ENCODE assay signal across 8 cellular contexts in genomic region chr20:38962044-38962897, GRCh38. TPM values are rescaled to one million over a fixed set of nuclear protein-coding genes. Genes with fewer than 3 reads are reported as not detected.
DNase-seq lines count a peak whose midpoint lies in the region; TF ChIP-seq lines count a peak whose summit lies in the region.

DHX35 (plus strand) TSS chr20:38962344; CDS start chr20:38962368, 24 bp downstream.

- peaks cover 4% of the 10 kb centered on the region for H3K27me3 Mint-ChIP-seq in neural progenitor cell (ENCODE audit: insufficient read depth, low read depth)

- H3K27ac ChIP-seq in MM.1S (ENCODE audit: low read length) (peak within 1 kb of the TSS; percentile 59; the same call in 1 of the 2 replicates), neural progenitor cell (peak within 1 kb of the TSS; percentile 95)

- peak within 1 kb of the TSS; percentile 87 for H2AFZ ChIP-seq in MM.1S (ENCODE audit: low read length)
- peak within 1 kb of the TSS; percentile 72 for H2AFZ ChIP-seq in neural progenitor cell (replicated peaks)

- H3K4me3 Mint-ChIP-seq in neural progenitor cell, result peak within 1 kb of the TSS; percentile 99

- H3K4me3 ChIP-seq in HAP-1 (peak within 1 kb of the TSS; percentile 94), MM.1S (ENCODE audit: low read length) (peak within 1 kb of the TSS; percentile 96), foreskin fibroblast (ENCODE audit: low read depth in 1 of 2, low read length in 2 of 2) (peak within 1 kb of the TSS; percentile 68 to 81), neural progenitor cell (peak within 1 kb of the TSS; percentile 91)

- no peaks in the 10 kb centered on the region for H3K9me3 Mint-ChIP-seq in neural progenitor cell

- peak within 1 kb of the TSS; percentile 77 for H3K9ac ChIP-seq in MM.1S (ENCODE audit: low read length)
- H3K9ac ChIP-seq in neural progenitor cell, result peak within 1 kb of the TSS; percentile 90

- in situ Hi-C loops in HAP-1 (cut with MboI; ENCODE audit: low sequenced_read_pairs), result no loop called here

- H3K36me3 Mint-ChIP-seq in neural progenitor cell, result peaks cover 3% of the 10 kb centered on the region

- H3F3A ChIP-seq in MM.1S (ENCODE audit: insufficient read depth, low read length) (0 out of 2 replicates have a peak, but pooled peaks cover 5% of the 10 kb centered on the region), neural progenitor cell (ENCODE audit: low read depth) (peaks cover 15% of the 10 kb centered on the region)

- peaks cover 24% of the 10 kb centered on the region for H3K4me1 Mint-ChIP-seq in neural progenitor cell

- DNase-seq in GDM1 (lab: John Stamatoyannopoulos, UW) (peak; percentile 96), HAP-1 (ENCODE audit: low spot score in 2 of 2) (peak; percentile 94 to 98), MM.1S (peak; percentile 98), SIG-M5 (lab: John Stamatoyannopoulos, UW) (peak; percentile 84), activated gamma-delta T cell treated with Interleukin-2 at 50 U/mL for 16 hours (peak; percentile 99), foreskin fibroblast (peak; percentile 97 to 99), neural progenitor cell (ENCODE audit: low spot score) (peak; percentile 99), stromal cell of bone marrow (ENCODE audit: low read depth) (peak; percentile 92)

- H3K36me3 ChIP-seq in HAP-1 (replicated peaks) (peaks cover 6% of the 10 kb centered on the region), MM.1S (replicated peaks; ENCODE audit: insufficient read depth, low read length) (no peaks in the 10 kb centered on the region), neural progenitor cell (no peaks in the 10 kb centered on the region)

- H3K27me3 ChIP-seq in HAP-1 (ENCODE audit: low read depth) (no peaks in the 10 kb centered on the region), MM.1S (replicated peaks; ENCODE audit: insufficient read depth, low read length) (no peaks in the 10 kb centered on the region), neural progenitor cell (no peaks in the 10 kb centered on the region)

- peak; percentile 55 for TF ChIP-seq CTCF in MM.1S (IDR thresholded peaks at IDR 0.05; ENCODE audit: low read length)
- TF ChIP-seq CTCF in foreskin fibroblast (IDR thresholded peaks at IDR 0.05; ENCODE audit: low read depth, low read length), result peak; percentile 33
- TF ChIP-seq CTCF in neural progenitor cell (IDR thresholded peaks at IDR 0.05), result peak; percentile 20

- H4K20me1 ChIP-seq in MM.1S (ENCODE audit: insufficient read depth, low read length), result no peaks in the 10 kb centered on the region
- H4K20me1 ChIP-seq in neural progenitor cell (ENCODE audit: low read depth), result peaks cover 10% of the 10 kb centered on the region

- H3K4me2 ChIP-seq in MM.1S (ENCODE audit: low read depth, low read length) (peak within 1 kb of the TSS; percentile 91), neural progenitor cell (peak within 1 kb of the TSS; percentile 90)

- H3K9me3 ChIP-seq in HAP-1, result no peaks in the 10 kb centered on the region
- no peaks in the 10 kb centered on the region for H3K9me3 ChIP-seq in MM.1S (replicated peaks; ENCODE audit: insufficient read depth, low read length)
- H3K9me3 ChIP-seq in neural progenitor cell (ENCODE audit: low read depth), result no peaks in the 10 kb centered on the region

- peak within 1 kb of the TSS; percentile 96 for H3K27ac Mint-ChIP-seq in neural progenitor cell

- H3K79me2 ChIP-seq in MM.1S (ENCODE audit: low read length) (peaks cover 36% of the 10 kb centered on the region), neural progenitor cell (ENCODE audit: low read depth) (peaks cover 57% of the 10 kb centered on the region)

- H3K9me2 ChIP-seq in MM.1S (replicated peaks; ENCODE audit: insufficient read depth, low read length), result no peaks in the 10 kb centered on the region

- H3K4me1 ChIP-seq in HAP-1, result peaks cover 22% of the 10 kb centered on the region
- H3K4me1 ChIP-seq in MM.1S (ENCODE audit: low read length), result peaks cover 11% of the 10 kb centered on the region; the same call in 1 of the 2 replicates
- H3K4me1 ChIP-seq in neural progenitor cell, result peaks cover 14% of the 10 kb centered on the region

RNA-seq across cellular contexts. Expression of gene DHX35, which starts in this region (rescaled TPM):
- 22.0 and 22.5 TPM in 2 replicates for total RNA-seq in neural progenitor cell (ENCODE audit: low replicate concordance)

Comparison
In these comparisons a context has a peak if more than half of its experiments do, and no peak if none do; other contexts are left out.
1. Peak in every context shown above with its lines: DNase-seq, H3K4me3 ChIP-seq and H3K27ac ChIP-seq.